Comparison of ENCODE assay signal across 21 cellular contexts in the genomic region with DNA sequence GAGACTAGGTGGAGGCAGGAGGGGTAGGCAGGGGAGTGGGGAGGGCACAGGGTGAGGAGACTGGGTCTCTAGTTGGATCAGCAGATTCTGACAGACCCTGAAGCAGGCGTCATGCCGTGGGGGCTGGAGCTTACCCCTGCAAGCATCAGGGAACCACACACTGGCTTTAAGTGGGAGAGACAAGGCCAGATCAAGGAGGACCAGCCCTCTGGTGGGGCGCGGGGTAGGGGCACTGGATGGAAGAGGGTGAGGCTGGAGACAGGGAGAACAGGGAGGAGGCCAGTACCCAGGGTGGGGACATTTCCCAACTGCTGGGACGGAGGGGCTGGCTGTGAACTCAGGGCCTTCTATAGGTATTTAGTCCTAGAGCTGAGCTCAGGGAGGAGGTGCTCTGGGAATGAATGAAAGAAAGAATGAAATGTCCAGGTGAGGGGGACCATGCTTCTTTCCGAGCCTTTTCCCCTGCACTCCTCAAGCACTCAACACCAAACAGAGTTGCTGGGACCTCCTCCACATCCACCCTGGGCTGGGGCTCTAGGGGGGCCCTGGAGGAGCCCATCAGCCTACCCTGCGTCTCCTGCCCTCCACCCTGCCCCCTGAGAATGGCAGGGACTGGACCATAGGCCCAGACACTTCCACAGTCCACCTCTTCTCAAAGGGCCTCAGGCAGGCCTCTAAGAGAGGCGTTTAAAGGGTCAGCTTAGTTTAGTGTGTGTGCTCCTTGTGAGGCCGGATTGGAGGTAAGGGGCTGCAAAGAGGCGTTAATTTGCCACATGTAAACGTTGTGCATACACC. TPM values are rescaled to one million over a fixed set of nuclear protein-coding genes. Genes with fewer than 3 reads are reported as not detected.
DNase-seq lines count a peak whose midpoint lies in the region; ATAC-seq and TF ChIP-seq lines count a peak whose summit lies in the region.
"Had no signal": no experiment of that assay in that cellular context is flagged by ENCODE, and none has a peak within 500 bp of the region (broad histone marks: within the 10 kb centered on the region; RNA-seq: fewer than 3 reads in every experiment).

No MANE protein-coding gene starts in this region.

- H4K20me1 ChIP-seq in SK-N-SH (ENCODE audit: insufficient read depth): no peaks in the 10 kb centered on the region

- no peaks in the 10 kb centered on the region for H3K9me3 Mint-ChIP-seq in osteocyte (ENCODE audit: unreplicated experiment)

- intact Hi-C loops in esophagus muscularis mucosa (cut with DNase I): no loop called here

- WGBS in SK-N-SH (ENCODE audit: low lambda C conversion rate): 45% methylated on average over 11 of the region's 11 CpGs
- 91% methylated on average over 10 of the region's 11 CpGs for WGBS in esophagus muscularis mucosa

- H3K9me3 ChIP-seq in SK-N-SH (no peaks in the 10 kb centered on the region), esophagus muscularis mucosa (no peaks in the 10 kb centered on the region)

- H3K4me2 ChIP-seq in SK-N-SH: no peak overlapping the region

- H3K36me3 ChIP-seq in SK-N-SH (replicated peaks in 1 of 2; ENCODE audit: control insufficient read depth in 1 of 2, insufficient read depth in 2 of 2, low read length in 1 of 2): no peaks in the 10 kb centered on the region
- no peaks in the 10 kb centered on the region for H3K36me3 ChIP-seq in esophagus muscularis mucosa

- no peak overlapping the region for H2AFZ ChIP-seq in SK-N-SH (ENCODE audit: low read depth)

- TF ChIP-seq RAD21 in SK-N-SH (IDR thresholded peaks at IDR 0.05; ENCODE audit: low read length): no peak

- DNase-seq in SK-N-SH: peak; percentile 11
- DNase-seq in D341Med (ENCODE audit: low spot score): peak; percentile 18
- DNase-seq in esophagus muscularis mucosa (ENCODE audit: extremely low spot score): peak; percentile 75
- DNase-seq in osteocyte (ENCODE audit: extremely low spot score, unreplicated experiment): peak; percentile 79
- DNase-seq in NCI-H1105 treated with DMSO at 0.1 percent for 48 hours (lab: John Stamatoyannopoulos, UW): no peak
- no peak for DNase-seq in T-helper 9 cell
- DNase-seq: Calu3; CD4-positive, alpha-beta memory T cell; GOT3; MV-4-11; NCI-H1417 treated with DMSO at 0.1 percent for 48 hours; NCI-H1930; NCI-H2171; NCI-H446; NCI-H69; OCI-M1; RPMI8226 had no signal

- no peaks in the 10 kb centered on the region for H3K27me3 ChIP-seq in SK-N-SH (ENCODE audit: insufficient read depth)
- H3K27me3 ChIP-seq in esophagus muscularis mucosa: no peaks in the 10 kb centered on the region

- H3K27ac ChIP-seq in SK-N-SH (ENCODE audit: low read depth in 2 of 2, low read length in 1 of 2): no peak overlapping the region
- no peak overlapping the region for H3K27ac ChIP-seq in esophagus muscularis mucosa (replicated peaks in 1 of 4)
- H3K27ac ChIP-seq: 22Rv1 had no signal

- H3K27ac Mint-ChIP-seq in osteocyte (ENCODE audit: unreplicated experiment): no peak overlapping the region

- no peak overlapping the region for H3K4me3 Mint-ChIP-seq in osteocyte (ENCODE audit: unreplicated experiment)
- H3K4me3 Mint-ChIP-seq: CD4-positive, alpha-beta memory T cell had no signal

- POLR2A ChIA-PET in SK-N-SH (lab: Yijun Ruan, JAX): no interaction called here

- CTCF ChIA-PET in SK-N-SH (lab: Yijun Ruan, JAX): interaction anchor here (0.8 to 3.9 kb wide), 3 partner anchors 11 to 151 kb away, joined by 4 to 19 read pairs (median 6); no protein-coding TSS in a partner anchor

- TF ChIP-seq POLR2A in esophagus muscularis mucosa (IDR thresholded peaks at IDR 0.05; ENCODE audit: low read depth): no peak

- H3K4me1 ChIP-seq in SK-N-SH (ENCODE audit: control insufficient read depth in 1 of 2, insufficient read depth in 2 of 2, low read depth in 1 of 2, low read length in 1 of 2) (peaks cover 0 to 6% of the 10 kb centered on the region in 2 experiments; a peak in 1 of 4 replicates), esophagus muscularis mucosa (no peaks in the 10 kb centered on the region)

- no peaks in the 10 kb centered on the region for H3K4me1 Mint-ChIP-seq in osteocyte (ENCODE audit: unreplicated experiment)
- H3K4me1 Mint-ChIP-seq: CD4-positive, alpha-beta memory T cell had no signal

- H3K36me3 Mint-ChIP-seq in osteocyte (ENCODE audit: unreplicated experiment): no peaks in the 10 kb centered on the region
- H3K36me3 Mint-ChIP-seq: CD4-positive, alpha-beta memory T cell had no signal

- no peaks in the 10 kb centered on the region for H3F3A ChIP-seq in SK-N-SH (replicated peaks; ENCODE audit: insufficient read depth)

- no peaks in the 10 kb centered on the region for H3K79me2 ChIP-seq in SK-N-SH (ENCODE audit: insufficient read depth)

- TF ChIP-seq EP300 in SK-N-SH (IDR thresholded peaks at IDR 0.05; ENCODE audit: borderline replicate concordance in 1 of 2, low read depth in 1 of 2, low read length in 1 of 2): no peak
- TF ChIP-seq EP300 in esophagus muscularis mucosa (IDR thresholded peaks at IDR 0.05): no peak

- no peak for ATAC-seq in SK-N-SH treated with all-trans-retinoic acid at 6 μM for 48 hours
- ATAC-seq in GM19467 (IDR thresholded peaks at IDR 0.05; ENCODE audit: unreplicated experiment): no peak

- H3K9ac ChIP-seq in SK-N-SH: no peak overlapping the region

- TF ChIP-seq CTCF in SK-N-SH (IDR thresholded peaks at IDR 0.05): no peak
- TF ChIP-seq CTCF in esophagus muscularis mucosa (IDR thresholded peaks at IDR 0.05): no peak
- no peak for TF ChIP-seq CTCF in osteocyte (IDR thresholded peaks at IDR 0.05)

- H3K4me3 ChIP-seq in SK-N-SH (ENCODE audit: low read depth in 2 of 2, low read length in 1 of 2) (no peak overlapping the region), esophagus muscularis mucosa (no peak overlapping the region)

- H3K9me2 ChIP-seq in SK-N-SH: no peaks in the 10 kb centered on the region

- H3K27me3 Mint-ChIP-seq in osteocyte (ENCODE audit: unreplicated experiment): peaks cover 2% of the 10 kb centered on the region

TF ChIP-seq in SK-N-SH, 30 proteins besides CTCF, POLR2A, EP300 and RAD21:
- no peak for TF ChIP-seq EZH2phosphoT487 (IDR thresholded peaks at IDR 0.05; ENCODE audit: borderline replicate concordance, low read depth)
- no peak for TF ChIP-seq NFIC (IDR thresholded peaks at IDR 0.05; ENCODE audit: borderline replicate concordance)
- TF ChIP-seq NRF1 (IDR thresholded peaks at IDR 0.05; ENCODE audit: low read depth, low read length): no peak
- no peak for TF ChIP-seq MXI1 (IDR thresholded peaks at IDR 0.05; ENCODE audit: low read depth, low read length)
- no peak for TF ChIP-seq ELF1 (IDR thresholded peaks at IDR 0.05)
- no peak for TF ChIP-seq TAF1 (IDR thresholded peaks at IDR 0.05; ENCODE audit: borderline replicate concordance, low read depth, low read length)
- TF ChIP-seq MEF2A (IDR thresholded peaks at IDR 0.05; ENCODE audit: borderline replicate concordance, low read depth): no peak
- TF ChIP-seq, protein P1, sequence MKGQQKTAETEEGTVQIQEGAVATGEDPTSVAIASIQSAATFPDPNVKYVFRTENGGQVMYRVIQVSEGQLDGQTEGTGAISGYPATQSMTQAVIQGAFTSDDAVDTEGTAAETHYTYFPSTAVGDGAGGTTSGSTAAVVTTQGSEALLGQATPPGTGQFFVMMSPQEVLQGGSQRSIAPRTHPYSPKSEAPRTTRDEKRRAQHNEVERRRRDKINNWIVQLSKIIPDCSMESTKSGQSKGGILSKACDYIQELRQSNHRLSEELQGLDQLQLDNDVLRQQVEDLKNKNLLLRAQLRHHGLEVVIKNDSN (IDR thresholded peaks at IDR 0.05; ENCODE audit: borderline replicate concordance, low read depth): no peak
- TF ChIP-seq GABPA (IDR thresholded peaks at IDR 0.05; ENCODE audit: low read depth): no peak
- TF ChIP-seq POLR2AphosphoS5 (IDR thresholded peaks at IDR 0.05; ENCODE audit: low read depth, low read length): no peak
- no peak for TF ChIP-seq RFX5 (IDR thresholded peaks at IDR 0.05; ENCODE audit: low read length)

TF ChIP-seq in SK-N-SH treated with all-trans-retinoic acid at 6 μM for 48 hours, 23 proteins besides CTCF, POLR2A, EP300 and RAD21 (continues in another document):
- TF ChIP-seq TOX (CRISPR knock-in tag; IDR thresholded peaks at IDR 0.05; ENCODE audit: borderline replicate concordance) (no peak), ZNF70 (CRISPR knock-in tag; IDR thresholded peaks at IDR 0.05) (no peak), OSR1 (CRISPR knock-in tag; IDR thresholded peaks at IDR 0.05) (no peak), BACH2 (CRISPR knock-in tag; IDR thresholded peaks at IDR 0.05; ENCODE audit: borderline replicate concordance) (no peak), ZFP30 (CRISPR knock-in tag; IDR thresholded peaks at IDR 0.05) (no peak), RARB (CRISPR knock-in tag; IDR thresholded peaks at IDR 0.05) (no peak), CSDC2 (CRISPR knock-in tag; IDR thresholded peaks at IDR 0.05) (no peak), ZFP3 (CRISPR knock-in tag; IDR thresholded peaks at IDR 0.05) (no peak), ZNF8 (CRISPR knock-in tag; IDR thresholded peaks at IDR 0.05) (no peak)
- TF ChIP-seq, protein P2, sequence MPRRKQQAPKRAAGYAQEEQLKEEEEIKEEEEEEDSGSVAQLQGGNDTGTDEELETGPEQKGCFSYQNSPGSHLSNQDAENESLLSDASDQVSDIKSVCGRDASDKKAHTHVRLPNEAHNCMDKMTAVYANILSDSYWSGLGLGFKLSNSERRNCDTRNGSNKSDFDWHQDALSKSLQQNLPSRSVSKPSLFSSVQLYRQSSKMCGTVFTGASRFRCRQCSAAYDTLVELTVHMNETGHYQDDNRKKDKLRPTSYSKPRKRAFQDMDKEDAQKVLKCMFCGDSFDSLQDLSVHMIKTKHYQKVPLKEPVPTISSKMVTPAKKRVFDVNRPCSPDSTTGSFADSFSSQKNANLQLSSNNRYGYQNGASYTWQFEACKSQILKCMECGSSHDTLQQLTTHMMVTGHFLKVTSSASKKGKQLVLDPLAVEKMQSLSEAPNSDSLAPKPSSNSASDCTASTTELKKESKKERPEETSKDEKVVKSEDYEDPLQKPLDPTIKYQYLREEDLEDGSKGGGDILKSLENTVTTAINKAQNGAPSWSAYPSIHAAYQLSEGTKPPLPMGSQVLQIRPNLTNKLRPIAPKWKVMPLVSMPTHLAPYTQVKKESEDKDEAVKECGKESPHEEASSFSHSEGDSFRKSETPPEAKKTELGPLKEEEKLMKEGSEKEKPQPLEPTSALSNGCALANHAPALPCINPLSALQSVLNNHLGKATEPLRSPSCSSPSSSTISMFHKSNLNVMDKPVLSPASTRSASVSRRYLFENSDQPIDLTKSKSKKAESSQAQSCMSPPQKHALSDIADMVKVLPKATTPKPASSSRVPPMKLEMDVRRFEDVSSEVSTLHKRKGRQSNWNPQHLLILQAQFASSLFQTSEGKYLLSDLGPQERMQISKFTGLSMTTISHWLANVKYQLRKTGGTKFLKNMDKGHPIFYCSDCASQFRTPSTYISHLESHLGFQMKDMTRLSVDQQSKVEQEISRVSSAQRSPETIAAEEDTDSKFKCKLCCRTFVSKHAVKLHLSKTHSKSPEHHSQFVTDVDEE (CRISPR knock-in tag; IDR thresholded peaks at IDR 0.05): no peak

RNA-seq across cellular contexts. Expression of a gene that starts 49.0 kb away (rescaled TPM):
- polyA plus RNA-seq in SK-N-SH (2012; rRNA removed): not detected in 2 replicates
- 0.01 TPM in 1 of 2 replicates, not detected in the other for polyA plus RNA-seq in SK-N-SH (2012; cell fraction: cytosol; rRNA removed)
- polyA plus RNA-seq in SK-N-SH (2012; cell fraction: nucleus; rRNA removed): not detected in 2 replicates
- total RNA-seq in esophagus muscularis mucosa (10 to 100 TPM; 15.4 to 21.1 (median 16.1) TPM), osteocyte (not detected in 2 replicates)
- total RNA-seq: Calu3 had no signal
- polyA plus RNA-seq: BJ; CD4-positive, alpha-beta memory T cell had no signal

Comparison
In these comparisons a context has a peak if more than half of its experiments do, and no peak if none do; other contexts are left out.
1. DNase-seq: peak in SK-N-SH (single experiment), D341Med (single experiment), esophagus muscularis mucosa (single experiment) and osteocyte (single experiment); none in NCI-H1105 treated with DMSO at 0.1 percent for 48 hours (single experiment) and T-helper 9 cell (single experiment).
2. RNA of a gene that starts 49.0 kb away (total RNA-seq): 15.4 to 21.1 TPM in esophagus muscularis mucosa; not detected in osteocyte; every median in the first group is over 10 times any median in the second.